In the genomic region with DNA sequence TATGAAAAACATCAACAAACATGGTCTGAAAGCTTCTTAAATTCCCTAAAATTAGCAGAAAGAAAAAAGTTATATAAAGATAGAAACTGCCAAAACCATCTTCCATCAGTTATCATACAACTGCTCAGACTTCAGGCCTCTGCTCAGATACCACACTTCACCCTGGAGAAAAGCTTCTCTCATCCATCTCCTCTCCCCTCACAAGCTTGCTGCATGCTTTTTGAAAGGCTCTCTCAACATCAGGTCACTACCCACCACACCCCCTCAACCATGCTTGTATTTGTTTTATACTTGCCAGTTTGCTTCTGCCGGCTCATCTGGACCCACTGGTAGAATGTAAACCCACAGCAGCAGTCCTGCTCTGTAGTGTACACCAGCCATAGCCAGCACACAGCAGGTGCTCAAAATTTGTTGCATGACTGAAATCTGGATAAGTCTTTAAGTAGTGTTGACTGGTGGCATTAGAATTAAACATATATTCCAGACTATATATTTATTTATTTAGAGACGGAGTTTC, we compare ENCODE assay signal across 16 cellular contexts. TPM values are rescaled to one million over a fixed set of nuclear protein-coding genes. Genes with fewer than 3 reads are reported as not detected.
A peak's percentile ranks its signal among the peaks of the same experiment; 100 is the strongest.
DNase-seq lines count a peak whose midpoint lies in the region; ATAC-seq, FAIRE-seq and TF ChIP-seq lines count a peak whose summit lies in the region.
"Had no signal": no experiment of that assay in that cellular context is flagged by ENCODE, and none has a peak within 500 bp of the region (broad histone marks: within the 10 kb centered on the region; RNA-seq: fewer than 3 reads in every experiment).

No MANE protein-coding gene starts in this region.

- POLR2A ChIA-PET in activated CD4-positive, alpha-beta memory T cell treated with anti-CD3 and anti-CD28 coated beads for 36 hours (lab: Charles Lee): interaction anchor here (0.6 to 1.1 kb wide), 2 partner anchors 11 to 175 kb away, joined by 3 to 4 read pairs; no protein-coding TSS in a partner anchor
- POLR2A ChIA-PET in HepG2 (lab: Yijun Ruan, JAX): interaction anchor here (0.6 to 1.1 kb wide), 2 partner anchors 9 to 18 kb away, joined by 4 to 5 read pairs; partner anchors contain the start of gene PPP1CC

- DNase-seq in right atrium auricular region (ENCODE audit: low spot score): peak; percentile 9
- no peak for DNase-seq in Right ventricle myocardium superior
- DNase-seq in activated CD4-positive, alpha-beta memory T cell treated with anti-CD3 and anti-CD28 coated beads for 36 hours: no peak
- no peak for DNase-seq in HepG2 (ENCODE audit: low spot score)
- DNase-seq in NOMO-1 treated with DMSO at 0.1 percent for 48 hours (lab: John Stamatoyannopoulos, UW; ENCODE audit: unreplicated experiment): no peak
- DNase-seq in nucleus accumbens (lab: John Stamatoyannopoulos, UW): no peak
- DNase-seq in HuH-7 (ENCODE audit: low spot score): no peak
- no peak for DNase-seq in stomach
- DNase-seq: activated CD4-positive, CD25-positive, alpha-beta regulatory T cell treated with anti-CD3 and anti-CD28 coated beads, Interleukin-2, amount 50 U/mL, for 72 hours; BE2C; gastrocnemius medialis; kidney; NCI-H69 had no signal

- H3K4me2 ChIP-seq in HepG2 (ENCODE audit: low read depth, low read length): peak overlapping the region; percentile 19; the same call in 1 of the 2 replicates
- H3K4me2 ChIP-seq: smooth muscle cell had no signal

- peaks cover 86% of the 10 kb centered on the region for H3K4me1 Mint-ChIP-seq in activated CD4-positive, alpha-beta memory T cell treated with anti-CD3 and anti-CD28 coated beads for 36 hours (ENCODE audit: low read depth)

- no peaks in the 10 kb centered on the region for H3K9me3 Mint-ChIP-seq in activated CD4-positive, alpha-beta memory T cell treated with anti-CD3 and anti-CD28 coated beads for 36 hours
- H3K9me3 Mint-ChIP-seq: neural crest cell had no signal

- TF ChIP-seq EP300 in HepG2 (IDR thresholded peaks at IDR 0.05; ENCODE audit: low read depth in 2 of 2, low read length in 2 of 2) (no peak), HepG2 (CRISPR knock-in tag; IDR thresholded peaks at IDR 0.05; ENCODE audit: borderline replicate concordance) (no peak), stomach (IDR thresholded peaks at IDR 0.05) (no peak)

- no peak for FAIRE-seq in HepG2 (lab: Jason Lieb, UNC)
- FAIRE-seq: kidney had no signal

- intact Hi-C loops in Right ventricle myocardium superior (cut with DNase I) (no loop called here), HepG2 (cut with micrococcal nuclease; ENCODE audit: unreplicated experiment) (no loop called here), stomach (cut with DNase I; ENCODE audit: low total_unique reads) (no loop called here)
- intact Hi-C loops in activated CD4-positive, alpha-beta memory T cell treated with anti-CD3 and anti-CD28 coated beads for 36 hours (cut with micrococcal nuclease): no loop called here

- 72% methylated on average over 2 of the region's 2 CpGs for WGBS in HepG2 (ENCODE audit: low lambda C conversion rate)
- 38 to 61% (median 42%) methylated on average over 2 of the region's 2 CpGs for WGBS in stomach, 5 donors

- H3K79me2 ChIP-seq in HepG2 (ENCODE audit: insufficient read depth, low read length): peaks cover 79% of the 10 kb centered on the region

- TF ChIP-seq POLR2A in HepG2 (IDR thresholded peaks at IDR 0.05; ENCODE audit: insufficient read depth in 1 of 2, low read depth in 2 of 2, low read length in 2 of 2) (no peak), stomach (IDR thresholded peaks at IDR 0.05) (no peak)

- CTCF ChIA-PET in activated CD4-positive, alpha-beta memory T cell treated with anti-CD3 and anti-CD28 coated beads for 36 hours (lab: Charles Lee): interaction anchor here (2.5 kb wide), 1 partner anchor 93 kb away, joined by 9 read pairs; no protein-coding TSS in a partner anchor
- CTCF ChIA-PET in HepG2 (lab: Yijun Ruan, JAX; ENCODE audit: low intra/inter-chr PET ratio, low total read pairs): no interaction called here

- no peak for TF ChIP-seq RAD21 in HepG2 (CRISPR knock-in tag; IDR thresholded peaks at IDR 0.05)

- peak overlapping the region in 1 of 2 donors; percentile 18 for H3K27ac ChIP-seq in right atrium auricular region
- no peak overlapping the region for H3K27ac ChIP-seq in HepG2 (ENCODE audit: extremely low read length, insufficient read depth, low read length)
- peak overlapping the region in 1 of 5 donors; percentile 43 for H3K27ac ChIP-seq in stomach
- H3K27ac ChIP-seq: gastrocnemius medialis had no signal

- H3K4me3 Mint-ChIP-seq in activated CD4-positive, alpha-beta memory T cell treated with anti-CD3 and anti-CD28 coated beads for 36 hours: peak overlapping the region; percentile 9
- H3K4me3 Mint-ChIP-seq: neural crest cell had no signal

- BruUV-seq in HepG2 (replicated peaks; lab: Mats Ljungman, UMichigan): no TSS peak

- no peak for TF ChIP-seq CTCF in right atrium auricular region (IDR thresholded peaks at IDR 0.05)
- TF ChIP-seq CTCF in HepG2 (CRISPR knock-in tag; IDR thresholded peaks at IDR 0.05): no peak
- TF ChIP-seq CTCF in stomach (IDR thresholded peaks at IDR 0.05): no peak

- no peak for ATAC-seq in Right ventricle myocardium superior (ENCODE audit: poor library complexity)
- peak; percentile 39 for ATAC-seq in HepG2

- H3K36me3 Mint-ChIP-seq in activated CD4-positive, alpha-beta memory T cell treated with anti-CD3 and anti-CD28 coated beads for 36 hours: peaks cover 81% of the 10 kb centered on the region

- peaks cover 0 to 54% of the 10 kb centered on the region in 2 donors for H3K4me1 ChIP-seq in right atrium auricular region
- peaks cover 89% of the 10 kb centered on the region for H3K4me1 ChIP-seq in HepG2 (ENCODE audit: insufficient read depth, low read length)
- H3K4me1 ChIP-seq in stomach: peaks cover 34 to 82% (median 61%) of the 10 kb centered on the region in 4 donors

- peak overlapping the region; percentile 60 for H3K27ac Mint-ChIP-seq in activated CD4-positive, alpha-beta memory T cell treated with anti-CD3 and anti-CD28 coated beads for 36 hours

- peaks cover 27% of the 10 kb centered on the region for H3K36me3 ChIP-seq in right atrium auricular region
- H3K36me3 ChIP-seq in HepG2 (replicated peaks in 1 of 2; ENCODE audit: control insufficient read depth in 1 of 2, insufficient read depth in 2 of 2, low read length in 2 of 2): peaks cover 16 to 62% of the 10 kb centered on the region in 2 experiments
- H3K36me3 ChIP-seq in stomach: peaks cover 19 to 52% (median 44%) of the 10 kb centered on the region in 4 donors

- H3K9ac ChIP-seq in HepG2 (ENCODE audit: insufficient read depth, low read depth, low read length): no peak overlapping the region

- in situ Hi-C loops in HepG2 (cut with HindIII; ENCODE audit: extremely low pct_ligation_motif_present, low pct_unique_long_range_greater_than_20kb): no loop called here

- no peak overlapping the region for H2AFZ ChIP-seq in HepG2 (ENCODE audit: low read length)

- no peaks in the 10 kb centered on the region for H3K27me3 Mint-ChIP-seq in activated CD4-positive, alpha-beta memory T cell treated with anti-CD3 and anti-CD28 coated beads for 36 hours

- peaks cover 85% of the 10 kb centered on the region for H4K20me1 ChIP-seq in HepG2 (ENCODE audit: insufficient read depth, low read length)

- H3K4me3 ChIP-seq in right atrium auricular region (no peak overlapping the region), HepG2 (replicated peaks in 1 of 3; ENCODE audit: insufficient read depth in 1 of 3, low read depth in 2 of 3, low read length in 3 of 3) (no peak overlapping the region), stomach (peak overlapping the region in 1 of 4 donors; percentile 17)
- H3K4me3 ChIP-seq: gastrocnemius medialis, SK-N-MC, smooth muscle cell had no signal

- H3K27me3 ChIP-seq in right atrium auricular region (no peaks in the 10 kb centered on the region), HepG2 (ENCODE audit: control insufficient read depth in 1 of 2, insufficient read depth in 2 of 2, low read length in 2 of 2) (no peaks in the 10 kb centered on the region), stomach (no peaks in the 10 kb centered on the region)
- H3K27me3 ChIP-seq: BE2C, gastrocnemius medialis had no signal

- H3K9me3 ChIP-seq in right atrium auricular region (no peaks in the 10 kb centered on the region), HepG2 (ENCODE audit: low read length) (no peaks in the 10 kb centered on the region), stomach (no peaks in the 10 kb centered on the region)
- H3K9me3 ChIP-seq: BE2C, gastrocnemius medialis had no signal

RNA-seq across cellular contexts. Expression of gene PPP1CC, which starts 8.8 kb away (rescaled TPM):
- total RNA-seq in right atrium auricular region: 100 to 1,000 TPM in 1 of 2 donors, 10 to 100 TPM in 1; 99.5 to 199 TPM
- 175 TPM for total RNA-seq in Right ventricle myocardium superior
- 100 to 1,000 TPM; 334 to 343 TPM for total RNA-seq in activated CD4-positive, alpha-beta memory T cell treated with anti-CD3 and anti-CD28 coated beads for 36 hours
- 187 and 277 TPM in 2 replicates for total RNA-seq in HepG2 (2016; rRNA removed; fragmentation: Illumina TruSeq; extraction: Trizol)
- 112 and 117 TPM in 2 replicates for total RNA-seq in HepG2 (2016; cell fraction: cytosol; rRNA removed; fragmentation: Illumina TruSeq; extraction: Trizol; ENCODE audit: low read depth)
- 187 and 271 TPM in 2 replicates for total RNA-seq in HepG2 (2016; cell fraction: insoluble cytoplasmic fraction; rRNA removed; fragmentation: Illumina TruSeq; extraction: Trizol)
- 307 and 332 TPM in 2 replicates for total RNA-seq in HepG2 (2016; cell fraction: membrane; rRNA removed; fragmentation: Illumina TruSeq; extraction: Trizol)
- total RNA-seq in HepG2 (2016; cell fraction: nucleus; rRNA removed; fragmentation: Illumina TruSeq; extraction: Trizol): 113 and 126 TPM in 2 replicates
- 133 and 178 TPM in 2 replicates for polyA plus RNA-seq in HepG2 (2011; rRNA removed)
- polyA plus RNA-seq in HepG2 (2011; cell fraction: cytosol; rRNA removed): 72.4 and 101 TPM in 2 replicates
- 48.0 and 54.4 TPM in 2 replicates for polyA plus RNA-seq in HepG2 (2011; cell fraction: nucleus; rRNA removed)
- polyA plus RNA-seq in HepG2 (2012): 156 and 233 TPM in 2 replicates
- polyA plus RNA-seq in HepG2 (2016; cell fraction: cytosol; fragmentation: Illumina TruSeq; extraction: Trizol; ENCODE audit: low read depth): 144 and 159 TPM in 2 replicates
- polyA plus RNA-seq in HepG2 (2016; cell fraction: insoluble cytoplasmic fraction; fragmentation: Illumina TruSeq; extraction: Trizol; ENCODE audit: low read depth): 329 and 330 TPM in 2 replicates
- 307 and 315 TPM in 2 replicates for polyA plus RNA-seq in HepG2 (2016; cell fraction: membrane; fragmentation: Illumina TruSeq; extraction: Trizol; ENCODE audit: low read depth)
- 168 and 174 TPM in 2 replicates for polyA plus RNA-seq in HepG2 (2016; cell fraction: nucleus; fragmentation: Illumina TruSeq; extraction: Trizol; ENCODE audit: insufficient read depth, low read depth)
- 69.1 TPM in 2 replicates for polyA minus RNA-seq in HepG2 (2011; rRNA and poly(A)+ RNA removed; ENCODE audit: low replicate concordance)
- 110 and 111 TPM in 2 replicates for polyA minus RNA-seq in HepG2 (2011; cell fraction: cytosol; rRNA and poly(A)+ RNA removed)
- polyA minus RNA-seq in HepG2 (2011; cell fraction: nucleus; rRNA and poly(A)+ RNA removed): 115 and 125 TPM in 2 replicates
- total RNA-seq in stomach: 100 to 1,000 TPM in 2 of 5 donors, 10 to 100 TPM in 3; 44.9 to 205 (median 88.7) TPM
- 100 to 1,000 TPM in 1 of 3 donors, 10 to 100 TPM in 2; 59.2 to 129 (median 91.8) TPM for polyA plus RNA-seq in stomach

RNA-seq across cellular contexts. Expression of gene HVCN1, which starts 45.0 kb away (rescaled TPM):
- total RNA-seq in right atrium auricular region: 10 to 100 TPM; 21.7 to 24.1 TPM
- total RNA-seq in Right ventricle myocardium superior: 11.9 TPM
- 1 to 10 TPM; 4.0 to 4.1 TPM for total RNA-seq in activated CD4-positive, alpha-beta memory T cell treated with anti-CD3 and anti-CD28 coated beads for 36 hours
- total RNA-seq in HepG2 (2016; rRNA removed; fragmentation: Illumina TruSeq; extraction: Trizol): 0.20 and 0.49 TPM in 2 replicates
- total RNA-seq in HepG2 (2016; cell fraction: cytosol; rRNA removed; fragmentation: Illumina TruSeq; extraction: Trizol; ENCODE audit: low read depth): not detected in 2 replicates
- 0.36 and 0.54 TPM in 2 replicates for total RNA-seq in HepG2 (2016; cell fraction: insoluble cytoplasmic fraction; rRNA removed; fragmentation: Illumina TruSeq; extraction: Trizol)
- total RNA-seq in HepG2 (2016; cell fraction: membrane; rRNA removed; fragmentation: Illumina TruSeq; extraction: Trizol): 0.14 and 0.37 TPM in 2 replicates
- total RNA-seq in HepG2 (2016; cell fraction: nucleus; rRNA removed; fragmentation: Illumina TruSeq; extraction: Trizol): 0.47 and 0.53 TPM in 2 replicates
- 0.88 and 1.3 TPM in 2 replicates for polyA plus RNA-seq in HepG2 (2011; rRNA removed)
- 0.59 and 0.87 TPM in 2 replicates for polyA plus RNA-seq in HepG2 (2011; cell fraction: cytosol; rRNA removed)
- 0.33 and 0.35 TPM in 2 replicates for polyA plus RNA-seq in HepG2 (2011; cell fraction: nucleus; rRNA removed)
- 0.47 and 0.50 TPM in 2 replicates for polyA plus RNA-seq in HepG2 (2012)
- 0.16 and 0.32 TPM in 2 replicates for polyA plus RNA-seq in HepG2 (2016; cell fraction: cytosol; fragmentation: Illumina TruSeq; extraction: Trizol; ENCODE audit: low read depth)
- polyA plus RNA-seq in HepG2 (2016; cell fraction: insoluble cytoplasmic fraction; fragmentation: Illumina TruSeq; extraction: Trizol; ENCODE audit: low read depth): 0.36 and 0.67 TPM in 2 replicates
- 0.29 TPM in 1 of 2 replicates, not detected in the other for polyA plus RNA-seq in HepG2 (2016; cell fraction: membrane; fragmentation: Illumina TruSeq; extraction: Trizol; ENCODE audit: low read depth)
- 0.49 and 0.82 TPM in 2 replicates for polyA plus RNA-seq in HepG2 (2016; cell fraction: nucleus; fragmentation: Illumina TruSeq; extraction: Trizol; ENCODE audit: insufficient read depth, low read depth)
- 0.16 and 0.64 TPM in 2 replicates for polyA minus RNA-seq in HepG2 (2011; rRNA and poly(A)+ RNA removed; ENCODE audit: low replicate concordance)
- not detected in 2 replicates for polyA minus RNA-seq in HepG2 (2011; cell fraction: cytosol; rRNA and poly(A)+ RNA removed)
- polyA minus RNA-seq in HepG2 (2011; cell fraction: nucleus; rRNA and poly(A)+ RNA removed): 0.50 TPM in 1 of 2 replicates, not detected in the other
- total RNA-seq in stomach: 1 to 10 TPM in 3 of 5 donors, not detected in 2; 1.3 to 7.0 (median 5.1) TPM
- 1 to 10 TPM; 3.7 to 5.5 (median 4.4) TPM for polyA plus RNA-seq in stomach
